Comparison of ENCODE assay signal across 8 cellular contexts in genomic region chr7:116316838-116317612, GRCh38.
DNase-seq lines count a peak whose midpoint lies in the region; ATAC-seq, FAIRE-seq and TF ChIP-seq lines count a peak whose summit lies in the region.

No MANE protein-coding gene starts in this region.

- peak; percentile 87 for FAIRE-seq in GM12892 (lab: Jason Lieb, UNC)

- H3K18ac ChIP-seq in mesendoderm (ENCODE audit: low read length), result no peak overlapping the region

- H3K27me3 ChIP-seq in HUES64 (ENCODE audit: insufficient read depth, low read length) (no peaks in the 10 kb centered on the region), mesendoderm (ENCODE audit: insufficient read depth, low read length, poor library complexity) (no peaks in the 10 kb centered on the region), suprapubic skin (no peaks in the 10 kb centered on the region)

- no peak for TF ChIP-seq POLR2A in GM12892 (IDR thresholded peaks at IDR 0.05; ENCODE audit: low read depth, low read length)
- no peak for TF ChIP-seq POLR2A in suprapubic skin (IDR thresholded peaks at IDR 0.05)

- H2BK5ac ChIP-seq in mesendoderm (ENCODE audit: low read length), result peak overlapping the region; percentile 18

- H2BK120ac ChIP-seq in mesendoderm (ENCODE audit: low read depth, low read length), result no peak overlapping the region

- H3K4me2 ChIP-seq in mesendoderm (ENCODE audit: low read length), result no peak overlapping the region

- H4K5ac ChIP-seq in mesendoderm (ENCODE audit: low read length), result no peak overlapping the region

- no peak for TF ChIP-seq EP300 in suprapubic skin (IDR thresholded peaks at IDR 0.05)

- CTCF ChIA-PET in HEK293T (lab: Yijun Ruan, JAX), result no interaction called here

- no peaks in the 10 kb centered on the region for H3K79me1 ChIP-seq in mesendoderm (ENCODE audit: low read length)

- TF ChIP-seq CTCF in suprapubic skin (IDR thresholded peaks at IDR 0.05), result no peak

- 53% methylated on average over 7 of the region's 7 CpGs for WGBS in HUES64
- no CpG with 5 or more reads among the region's 7 CpGs for WGBS in mesendoderm (ENCODE audit: extremely low coverage, insufficient coverage, low lambda C conversion rate)
- WGBS in suprapubic skin, result 20% methylated on average over 7 of the region's 7 CpGs

- H4K8ac ChIP-seq in mesendoderm (ENCODE audit: low read depth, low read length), result no peak overlapping the region

- no peaks in the 10 kb centered on the region for H3K79me2 ChIP-seq in mesendoderm (ENCODE audit: control insufficient read depth, insufficient read depth, low read length)

- H3K4me1 ChIP-seq in HUES64 (ENCODE audit: insufficient read depth, low read length) (peaks cover 26% of the 10 kb centered on the region), mesendoderm (ENCODE audit: control insufficient read depth, low read depth, low read length) (peaks cover 5% of the 10 kb centered on the region), suprapubic skin (peaks cover 26% of the 10 kb centered on the region)

- H3K27ac ChIP-seq in HUES64 (ENCODE audit: low read depth, low read length), result peak overlapping the region; percentile 27
- H3K27ac ChIP-seq in caudate nucleus (ENCODE audit: low read depth, low read length), result peak overlapping the region; percentile 65
- peak overlapping the region; percentile 66 for H3K27ac ChIP-seq in mesendoderm (ENCODE audit: low read depth, low read length)
- H3K27ac ChIP-seq in suprapubic skin, result peak overlapping the region; percentile 82

- H3K9me3 ChIP-seq in HUES64 (ENCODE audit: insufficient read depth, low read depth, low read length) (no peaks in the 10 kb centered on the region), suprapubic skin (no peaks in the 10 kb centered on the region)

- H3K36me3 ChIP-seq in HUES64 (ENCODE audit: insufficient read depth, low read length) (no peaks in the 10 kb centered on the region), mesendoderm (ENCODE audit: control insufficient read depth, insufficient read depth, low read length) (no peaks in the 10 kb centered on the region), suprapubic skin (no peaks in the 10 kb centered on the region)

- H3K23ac ChIP-seq in mesendoderm (ENCODE audit: low read length), result no peak overlapping the region

- DNase-seq in GM12892 (ENCODE audit: insufficient read length) (no peak), caudate nucleus (lab: John Stamatoyannopoulos, UW) (peak in 54 of 61 donors; percentile 1 to 72 (median 32)), mesendoderm (peak; percentile 88), suprapubic skin (ENCODE audit: low spot score in 2 of 2) (peak in 1 of 2 donors; percentile 65), HEK293T (ENCODE audit: extremely low spot score) (no peak), DMS79 (lab: John Stamatoyannopoulos, UW) (no peak)

- ATAC-seq in GM21723 (IDR thresholded peaks at IDR 0.05; ENCODE audit: unreplicated experiment), result peak; percentile 91

- H3K56ac ChIP-seq in mesendoderm (ENCODE audit: low read length), result peak overlapping the region; percentile 36

- POLR2A ChIA-PET in HEK293T (lab: Yijun Ruan, JAX), result no interaction called here

- no peak overlapping the region for H3K4me3 ChIP-seq in HUES64 (ENCODE audit: low read length)
- no peak overlapping the region for H3K4me3 ChIP-seq in mesendoderm (ENCODE audit: low read length)
- no peak overlapping the region for H3K4me3 ChIP-seq in suprapubic skin

- H2BK15ac ChIP-seq in mesendoderm (replicated peaks; ENCODE audit: low read depth), result no peak overlapping the region

- H3K9ac ChIP-seq in HUES64 (ENCODE audit: low read depth, low read length) (no peak overlapping the region), mesendoderm (ENCODE audit: low read length) (no peak overlapping the region)

- H3K4ac ChIP-seq in mesendoderm (ENCODE audit: low read depth, low read length), result no peak overlapping the region

- H2AK5ac ChIP-seq in mesendoderm (ENCODE audit: low read length), result no peak overlapping the region

TF ChIP-seq in HEK293T, 16 proteins besides CTCF, POLR2A, EP300 and RAD21:
- TF ChIP-seq FOXK2 (IDR thresholded peaks at IDR 0.05), result no peak

Comparison
In these comparisons a context has a peak if more than half of its experiments do, and no peak if none do; other contexts are left out.
1. DNase-seq: peak in caudate nucleus (54 of 61) and mesendoderm (single experiment); none in GM12892 (single experiment), HEK293T (single experiment) and DMS79 (single experiment).
2. H3K27ac ChIP-seq: peak in every context shown above with its lines; median percentile 82 in suprapubic skin; 66 in mesendoderm; 65 in caudate nucleus; 27 in HUES64.